Comparison of ENCODE assay signal across 20 cellular contexts in the genomic region with DNA sequence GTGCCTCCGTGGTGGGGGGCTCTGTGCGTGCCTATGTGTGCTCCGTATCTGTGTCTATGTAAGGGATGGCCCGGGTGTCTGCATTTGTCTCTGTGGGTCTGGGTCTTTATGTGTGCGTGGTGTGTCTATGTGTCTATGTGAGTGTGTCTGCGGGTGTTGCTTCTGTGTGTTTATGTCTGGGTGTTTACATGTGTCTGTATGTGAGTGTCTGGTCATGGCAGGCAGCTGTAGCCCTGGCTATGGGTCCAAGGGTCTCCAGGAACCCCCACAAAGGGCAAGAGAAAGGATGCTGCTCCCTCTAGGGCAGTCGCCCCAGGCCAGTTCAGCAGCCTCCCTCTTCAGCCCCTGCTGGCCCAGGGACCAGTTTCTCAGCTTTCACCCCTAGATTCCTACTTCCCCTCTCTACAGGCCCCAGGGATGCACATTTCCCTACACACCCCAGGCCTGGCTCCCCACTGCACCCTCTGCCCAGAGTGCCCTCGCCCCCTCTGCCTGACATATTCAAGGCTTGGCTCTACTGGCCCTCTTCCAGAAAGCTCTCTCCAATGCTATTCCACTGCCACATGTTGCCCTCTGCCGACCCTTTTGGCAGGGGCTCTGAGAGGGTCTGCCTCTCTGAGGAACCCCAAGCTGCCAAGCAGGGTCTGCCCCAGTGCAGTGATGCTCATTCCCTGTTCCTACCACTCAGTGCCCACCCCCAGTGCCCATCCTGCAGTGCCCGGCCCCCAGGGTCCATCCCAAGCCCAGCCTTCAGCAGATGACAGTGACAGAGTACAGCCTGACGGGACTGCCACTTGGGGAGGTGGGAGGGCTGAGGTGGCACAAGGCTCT. TPM values are rescaled to one million over a fixed set of nuclear protein-coding genes. Genes with fewer than 3 reads are reported as not detected.
A peak's percentile ranks its signal among the peaks of the same experiment; 100 is the strongest.
DNase-seq lines count a peak whose midpoint lies in the region; ATAC-seq, FAIRE-seq and TF ChIP-seq lines count a peak whose summit lies in the region.
"Had no signal": no experiment of that assay in that cellular context is flagged by ENCODE, and none has a peak within 500 bp of the region (broad histone marks: within the 10 kb centered on the region; RNA-seq: fewer than 3 reads in every experiment).

No MANE protein-coding gene starts in this region.

- no peak for TF ChIP-seq EP300 in GM12878 (IDR thresholded peaks at IDR 0.05; ENCODE audit: borderline replicate concordance in 1 of 2, control insufficient read depth in 1 of 2, low read depth in 2 of 2, low read length in 2 of 2)

- no peak for DNase-seq in D721Med (ENCODE audit: insufficient read length, low spot score)
- no peak for DNase-seq in GM12878 (ENCODE audit: low read depth, low spot score)
- peak; percentile 63 for DNase-seq in kidney
- DNase-seq in gastrocnemius medialis, result peak in 1 of 2 donors; percentile 9
- DNase-seq in ureter (ENCODE audit: low spot score), result no peak
- no peak for DNase-seq in OCI-LY7 (ENCODE audit: low spot score)
- DNase-seq: activated CD8-positive, alpha-beta T cell treated with anti-CD3 and anti-CD28 coated beads, Interleukin-2, amount 10 ng/mL, durations not matched to agents 7 days and 5 days; activated naive CD8-positive, alpha-beta T cell treated with anti-CD3 and anti-CD28 coated beads for 36 hours; activated T-cell treated with anti-CD3 and anti-CD28 coated beads, Interleukin-2, amount 50 U/mL, for 72 hours; Calu3; NCI-H1105; NCI-H2107; NCI-H526; nephron progenitor cell; T-helper 2 cell had no signal

- TF ChIP-seq POLR2A in GM12878 (IDR thresholded peaks at IDR 0.05; ENCODE audit: low read depth, low read length), result no peak
- TF ChIP-seq POLR2A in gastrocnemius medialis (IDR thresholded peaks at IDR 0.05), result no peak

- FAIRE-seq in D721Med (lab: Jason Lieb, UNC) (no peak), GM12878 (lab: Jason Lieb, UNC) (no peak), kidney (lab: Jason Lieb, UNC) (no peak)

- H3K79me2 ChIP-seq in GM12878 (ENCODE audit: control insufficient read depth, insufficient read depth, low read length), result no peaks in the 10 kb centered on the region
- H3K79me2 ChIP-seq in OCI-LY7 (ENCODE audit: insufficient read depth, low read depth, low read length), result no peaks in the 10 kb centered on the region

- H3K4me3 ChIP-seq in GM12878 (no peak overlapping the region), kidney (ENCODE audit: low read length in 2 of 2) (no peak overlapping the region), gastrocnemius medialis (peak overlapping the region in 1 of 4 donors; percentile 26), OCI-LY7 (ENCODE audit: low read depth, low read length, poor library complexity, severe bottlenecking) (no peak overlapping the region)
- H3K4me3 ChIP-seq: uterus had no signal

- POLR2A ChIA-PET in GM12878 (lab: Charles Lee), result no interaction called here
- POLR2A ChIA-PET in OCI-LY7 (lab: Charles Lee), result no interaction called here

- H3K9ac ChIP-seq in GM12878 (ENCODE audit: control insufficient read depth, insufficient read depth, low read length), result no peak overlapping the region
- H3K9ac ChIP-seq in kidney (ENCODE audit: low read length in 2 of 2), result no peak overlapping the region

- H3K9me3 ChIP-seq in GM12878 (replicated peaks; ENCODE audit: control insufficient read depth, insufficient read depth, low read length) (no peaks in the 10 kb centered on the region), kidney (ENCODE audit: control insufficient read depth in 1 of 2, low read length in 2 of 2) (no peaks in the 10 kb centered on the region), gastrocnemius medialis (no peaks in the 10 kb centered on the region), OCI-LY7 (ENCODE audit: low read length) (no peaks in the 10 kb centered on the region)
- H3K9me3 ChIP-seq: uterus had no signal

- H4K20me1 ChIP-seq in GM12878 (ENCODE audit: control insufficient read depth, insufficient read depth), result no peaks in the 10 kb centered on the region
- H4K20me1 ChIP-seq in OCI-LY7 (ENCODE audit: insufficient read depth, low read length), result no peaks in the 10 kb centered on the region

- no peak overlapping the region for H2AFZ ChIP-seq in GM12878 (ENCODE audit: control insufficient read depth, low read depth, low read length)
- H2AFZ ChIP-seq in OCI-LY7 (ENCODE audit: low read length), result no peak overlapping the region

- TF ChIP-seq RAD21 in GM12878 (IDR thresholded peaks at IDR 0.05; ENCODE audit: insufficient read depth, low read depth, low read length), result 0 out of 2 replicates have a peak, but pooled peaks have one; percentile 22

- in situ Hi-C loops in GM12878 (cut with MboI) (no loop called here), gastrocnemius medialis (cut with MboI; ENCODE audit: low sequenced_read_pairs in 4 of 4) (no loop called here)

- RAD21 ChIA-PET in GM12878 (lab: Charles Lee; ENCODE audit: unreplicated experiment), result no interaction called here

- no peak overlapping the region for H3K4me2 ChIP-seq in GM12878 (ENCODE audit: control insufficient read depth, insufficient read depth)
- no peak overlapping the region for H3K4me2 ChIP-seq in OCI-LY7 (ENCODE audit: low read length)

- SMC1A ChIA-PET in GM12878 (lab: Charles Lee; ENCODE audit: uncharacterized antibody, unreplicated experiment), result no interaction called here

- no peak overlapping the region for H3K27ac ChIP-seq in GM12878 (ENCODE audit: control insufficient read depth, insufficient read depth)
- H3K27ac ChIP-seq in kidney (ENCODE audit: low read depth in 2 of 2, low read length in 2 of 2), result no peak overlapping the region
- H3K27ac ChIP-seq in gastrocnemius medialis, result peak overlapping the region; percentile 68 to 89 (median 72)
- no peak overlapping the region for H3K27ac ChIP-seq in OCI-LY7 (ENCODE audit: low read depth, low read length, poor library complexity, severe bottlenecking)
- H3K27ac ChIP-seq: uterus had no signal

- H3K9me2 ChIP-seq in OCI-LY7 (ENCODE audit: insufficient read depth, low read length), result no peaks in the 10 kb centered on the region

- WGBS in GM12878 (ENCODE audit: insufficient coverage, insufficient replicate concordance, low lambda C conversion rate, missing lambda C conversion rate), result 23% methylated on average over 11 of the region's 11 CpGs

- no TSS peak for BruUV-seq in GM12878 (replicated peaks; lab: Mats Ljungman, UMichigan)
- BruUV-seq in OCI-LY7 (replicated peaks; lab: Mats Ljungman, UMichigan), result no TSS peak

- intact Hi-C loops in GM12878 (cut with micrococcal nuclease; ENCODE audit: unreplicated experiment), result no loop called here
- intact Hi-C loops in kidney (cut with DNase I), result no loop called here
- intact Hi-C loops in gastrocnemius medialis (cut with DNase I; ENCODE audit: low total_unique reads), result loop anchor here (10.0 kb wide), 1 partner anchor 299 kb away; the partner anchor contains the start of gene LRRC2
- intact Hi-C loops in OCI-LY7 (cut with micrococcal nuclease; ENCODE audit: unreplicated experiment), result no loop called here

- peak; percentile 8 for TF ChIP-seq CTCF in D721Med (IDR thresholded peaks at IDR 0.05; ENCODE audit: insufficient read depth, missing control alignments)
- TF ChIP-seq CTCF in GM12878 (IDR thresholded peaks at IDR 0.05 in 2 of 3, conservative IDR thresholded peaks at IDR 0.05 in 1 of 3; ENCODE audit: control insufficient read depth in 2 of 3, extremely low read depth in 1 of 3, insufficient read depth in 1 of 3, low read depth in 3 of 3, low read length in 3 of 3), result peak in 1 of 3 experiments; percentile 10; a peak in 1 of 6 replicates
- TF ChIP-seq CTCF in kidney (IDR thresholded peaks at IDR 0.05; ENCODE audit: borderline replicate concordance, extremely low read depth, insufficient read depth), result no peak
- TF ChIP-seq CTCF in gastrocnemius medialis (IDR thresholded peaks at IDR 0.05 in 4 of 5, conservative IDR thresholded peaks at IDR 0.05 in 1 of 5), result no peak
- no peak for TF ChIP-seq CTCF in OCI-LY7 (conservative IDR thresholded peaks at IDR 0.05; ENCODE audit: low read length)

- H3K27me3 ChIP-seq in GM12878 (replicated peaks in 1 of 2; ENCODE audit: control insufficient read depth in 2 of 2, insufficient read depth in 2 of 2, low read length in 1 of 2) (no peaks in the 10 kb centered on the region), gastrocnemius medialis (no peaks in the 10 kb centered on the region)
- H3K27me3 ChIP-seq: uterus had no signal

- ATAC-seq in GM12878 (no peak), gastrocnemius medialis (no peak), GM19324 (IDR thresholded peaks at IDR 0.05; ENCODE audit: low FRiP score, unreplicated experiment) (no peak)
- ATAC-seq: activated CD8-positive, alpha-beta T cell treated with anti-CD3 and anti-CD28 coated beads, Interleukin-2, amount 10 ng/mL, durations not matched to agents 7 days and 5 days; activated T-cell treated with anti-CD3 and anti-CD28 coated beads, Interleukin-2, amount 50 U/mL, for 72 hours; HCT116 had no signal

- CTCF ChIA-PET in GM12878 (lab: Yijun Ruan, JAX), result interaction anchor here (0.9 to 1.2 kb wide), 4 partner anchors 31 to 163 kb away, joined by 3 to 5 read pairs (median 3); partner anchors contain the start of gene TMIE
- CTCF ChIA-PET in OCI-LY7 (lab: Charles Lee; ENCODE audit: unreplicated experiment), result no interaction called here

- H3K4me1 ChIP-seq in GM12878 (ENCODE audit: control insufficient read depth, insufficient read depth, low read length) (no peaks in the 10 kb centered on the region), kidney (ENCODE audit: control insufficient read depth in 1 of 2, insufficient read depth in 1 of 2, low read depth in 1 of 2, low read length in 2 of 2) (peaks cover 36 to 47% of the 10 kb centered on the region in 2 donors), gastrocnemius medialis (peaks cover 51 to 58% of the 10 kb centered on the region in 2 donors), OCI-LY7 (ENCODE audit: insufficient read depth, low read length, poor library complexity, severe bottlenecking) (no peaks in the 10 kb centered on the region)

- no peaks in the 10 kb centered on the region for H3K36me3 ChIP-seq in GM12878 (ENCODE audit: control insufficient read depth in 2 of 2, insufficient read depth in 2 of 2, low read length in 1 of 2)
- H3K36me3 ChIP-seq in kidney (ENCODE audit: control insufficient read depth in 1 of 2, insufficient read depth in 2 of 2, low read length in 2 of 2), result no peaks in the 10 kb centered on the region
- H3K36me3 ChIP-seq in gastrocnemius medialis, result no peaks in the 10 kb centered on the region
- no peaks in the 10 kb centered on the region for H3K36me3 ChIP-seq in OCI-LY7 (ENCODE audit: insufficient read depth, low read length)
- H3K36me3 ChIP-seq: uterus had no signal

RNA-seq across cellular contexts. Expression of gene MYL3, which starts 1.0 kb away (rescaled TPM):
- not detected in 2 replicates for total RNA-seq in GM12878 (2013; cell fraction: nucleolus; rRNA removed)
- total RNA-seq in GM12878 (2014; rRNA removed), result not detected in 2 replicates
- total RNA-seq in GM12878 (2014; rRNA removed; fragmentation: Illumina TruSeq; extraction: Trizol), result not detected in 2 replicates
- total RNA-seq in GM12878 (2021), result not detected in 2 replicates
- not detected for polyA plus RNA-seq in GM12878 (2011; ENCODE audit: low read depth)
- polyA plus RNA-seq in GM12878 (2011; rRNA removed), result not detected in 2 replicates
- polyA plus RNA-seq in GM12878 (2011; cell fraction: cytosol; rRNA removed), result 0.15 TPM in 1 of 2 replicates, not detected in the other
- not detected in 2 replicates for polyA plus RNA-seq in GM12878 (2011; cell fraction: nucleus; rRNA removed)
- 0.15 TPM in 1 of 2 replicates, not detected in the other for polyA plus RNA-seq in GM12878 (2012)
- polyA plus RNA-seq in GM12878 (2014; fragmentation: Illumina TruSeq; extraction: Trizol), result not detected in 2 replicates
- not detected for polyA plus RNA-seq in GM12878 (2014; fragmentation: Nextera tagmentation; extraction: Ambion mirVana)
- polyA plus RNA-seq in GM12878 (2014; rRNA removed), result not detected in 2 replicates
- under 1 TPM in 1 of 2 experiments, not detected in 1; 0.40 TPM for polyA plus RNA-seq in GM12878 (2016; fragmentation: Nextera tagmentation; extraction: Ambion mirVana)
- polyA minus RNA-seq in GM12878 (2011; rRNA and poly(A)+ RNA removed), result not detected in 2 replicates
- polyA minus RNA-seq in GM12878 (2011; cell fraction: cytosol; rRNA and poly(A)+ RNA removed), result not detected in 2 replicates
- polyA minus RNA-seq in GM12878 (2011; cell fraction: nucleus; rRNA and poly(A)+ RNA removed), result not detected in 2 replicates
- 41.3 TPM for total RNA-seq in kidney
- polyA plus RNA-seq in kidney (ENCODE audit: insufficient read depth, low read depth, low replicate concordance), result 81.9 TPM
- 100 to 1,000 TPM in 2 of 4 donors, 10 to 100 TPM in 2; 42.5 to 544 (median 281) TPM for total RNA-seq in gastrocnemius medialis
- total RNA-seq in ureter, result 4.6 TPM
- not detected in 2 replicates for total RNA-seq in OCI-LY7 (2014; rRNA removed; shearing (Covaris generic))
- not detected in 2 replicates for total RNA-seq in OCI-LY7 (2022)
- total RNA-seq: activated CD8-positive, alpha-beta T cell treated with anti-CD3 and anti-CD28 coated beads, Interleukin-2, amount 10 ng/mL, durations not matched to agents 7 days and 5 days; activated naive CD8-positive, alpha-beta T cell treated with anti-CD3 and anti-CD28 coated beads for 36 hours; activated T-cell treated with anti-CD3 and anti-CD28 coated beads, Interleukin-2, amount 50 U/mL, for 72 hours; Calu3; HT1080; LHCN-M2 had no signal

RNA-seq across cellular contexts. Expression of gene PTH1R, which starts 13.3 kb away (rescaled TPM):
- total RNA-seq in GM12878 (2013; cell fraction: nucleolus; rRNA removed), result not detected in 2 replicates
- not detected in 2 replicates for total RNA-seq in GM12878 (2014; rRNA removed)
- total RNA-seq in GM12878 (2014; rRNA removed; fragmentation: Illumina TruSeq; extraction: Trizol), result not detected in 2 replicates
- total RNA-seq in GM12878 (2021), result not detected in 2 replicates
- polyA plus RNA-seq in GM12878 (2011; ENCODE audit: low read depth), result not detected
- polyA plus RNA-seq in GM12878 (2011; rRNA removed), result not detected in 2 replicates
- polyA plus RNA-seq in GM12878 (2011; cell fraction: cytosol; rRNA removed), result 0.03 and 0.13 TPM in 2 replicates
- polyA plus RNA-seq in GM12878 (2011; cell fraction: nucleus; rRNA removed), result 0.61 and 1.2 TPM in 2 replicates
- 0.22 TPM in 1 of 2 replicates, not detected in the other for polyA plus RNA-seq in GM12878 (2012)
- polyA plus RNA-seq in GM12878 (2014; fragmentation: Illumina TruSeq; extraction: Trizol), result not detected in 2 replicates
- not detected for polyA plus RNA-seq in GM12878 (2014; fragmentation: Nextera tagmentation; extraction: Ambion mirVana)
- polyA plus RNA-seq in GM12878 (2014; rRNA removed), result 0.20 TPM in 1 of 2 replicates, not detected in the other
- not detected for polyA plus RNA-seq in GM12878 (2016; fragmentation: Nextera tagmentation; extraction: Ambion mirVana)
- polyA minus RNA-seq in GM12878 (2011; rRNA and poly(A)+ RNA removed), result not detected in 2 replicates
- not detected in 2 replicates for polyA minus RNA-seq in GM12878 (2011; cell fraction: cytosol; rRNA and poly(A)+ RNA removed)
- not detected in 2 replicates for polyA minus RNA-seq in GM12878 (2011; cell fraction: nucleus; rRNA and poly(A)+ RNA removed)
- total RNA-seq in kidney, result 286 TPM
- polyA plus RNA-seq in kidney (ENCODE audit: insufficient read depth, low read depth, low replicate concordance), result 1,885 TPM
- total RNA-seq in gastrocnemius medialis, result 1 to 10 TPM; 2.3 to 7.9 (median 7.3) TPM
- total RNA-seq in ureter, result 12.9 TPM
- total RNA-seq in OCI-LY7 (2014; rRNA removed; shearing (Covaris generic)), result not detected in 2 replicates
- not detected in 2 replicates for total RNA-seq in OCI-LY7 (2022)
- total RNA-seq: activated CD8-positive, alpha-beta T cell treated with anti-CD3 and anti-CD28 coated beads, Interleukin-2, amount 10 ng/mL, durations not matched to agents 7 days and 5 days; activated naive CD8-positive, alpha-beta T cell treated with anti-CD3 and anti-CD28 coated beads for 36 hours; activated T-cell treated with anti-CD3 and anti-CD28 coated beads, Interleukin-2, amount 50 U/mL, for 72 hours; Calu3 had no signal

Comparison
In these comparisons a context has a peak if more than half of its experiments do, and no peak if none do; other contexts are left out.
1. H3K27ac ChIP-seq: peak in gastrocnemius medialis (4 of 4); none in GM12878 (single experiment), kidney (0 of 2) and OCI-LY7 (single experiment).
2. RNA of gene PTH1R, which starts 13.3 kb away (total RNA-seq): 286 TPM in kidney (single experiment); 12.9 TPM in ureter (single experiment), 2.3 to 7.9 TPM in gastrocnemius medialis, not detected in GM12878 and not detected in OCI-LY7; every median in the first group is over 10 times any median in the second.